18 cellular contexts compared by ENCODE assay signal in the genomic region with DNA sequence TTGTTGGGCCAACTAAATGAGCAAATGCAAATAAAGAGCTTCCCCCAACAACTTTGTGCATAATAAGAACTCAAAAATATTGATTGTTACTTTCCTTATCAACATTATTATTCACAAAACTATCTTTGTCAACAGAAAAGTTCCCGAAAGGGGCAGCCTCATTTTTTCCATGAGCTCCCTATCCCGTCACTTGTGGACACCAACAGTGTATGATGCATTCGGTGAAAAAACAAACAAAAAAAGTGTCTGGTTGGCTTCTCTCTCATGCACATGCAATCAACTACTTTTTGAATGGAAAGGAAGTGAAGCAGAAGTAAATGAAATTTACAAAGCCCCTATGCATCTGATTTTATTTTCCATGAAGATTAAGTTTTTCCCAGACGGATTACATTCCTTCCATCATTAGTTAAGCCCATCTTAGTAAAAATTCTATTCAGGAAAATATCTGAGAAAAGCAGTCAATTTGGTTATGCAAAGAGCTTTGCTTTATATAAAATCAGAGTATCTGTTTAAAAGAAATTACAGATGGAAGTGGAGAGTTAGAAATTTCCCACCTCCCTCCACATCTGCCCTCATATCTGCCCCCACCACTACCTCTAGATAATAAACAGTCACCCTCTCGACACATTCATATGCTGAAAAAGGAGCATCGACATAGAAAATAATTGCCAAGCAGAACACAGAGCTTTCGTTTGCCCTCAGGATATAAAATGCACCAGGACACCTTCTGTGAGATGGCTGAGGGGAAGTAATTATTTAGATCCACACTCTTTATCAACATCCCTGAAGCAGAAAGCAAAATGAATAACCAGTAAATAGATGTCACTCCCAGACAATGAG.
"Had no signal": no experiment of that assay in that cellular context is flagged by ENCODE, and none has a peak within 500 bp of the region (broad histone marks: within the 10 kb centered on the region; RNA-seq: fewer than 3 reads in every experiment).

No MANE protein-coding gene starts in this region.

- ATAC-seq: gastroesophageal sphincter, heart left ventricle, left lung, upper lobe of right lung had no signal

- H3K27me3 Mint-ChIP-seq: activated B cell treated with CpG ODN at 0.5 μM for 24 hours; activated CD4-positive, alpha-beta memory T cell treated with anti-CD3 and anti-CD28 coated beads, Interleukin-2, amount 10 ng/mL, durations not matched to agents 7 days and 5 days had no signal

- H3K4me1 Mint-ChIP-seq: activated B cell treated with CpG ODN at 0.5 μM for 24 hours; activated CD4-positive, alpha-beta memory T cell treated with anti-CD3 and anti-CD28 coated beads, Interleukin-2, amount 10 ng/mL, durations not matched to agents 7 days and 5 days had no signal

- H3K4me3 ChIP-seq: gastroesophageal sphincter, heart left ventricle, left lung, upper lobe of right lung had no signal

- H3K4me1 ChIP-seq: gastroesophageal sphincter, left lung, upper lobe of right lung had no signal

- H3K27me3 ChIP-seq: gastroesophageal sphincter, heart left ventricle, left lung, upper lobe of right lung had no signal

- H3K9me3 ChIP-seq: gastroesophageal sphincter, heart left ventricle, left lung, upper lobe of right lung had no signal

- H3K27ac ChIP-seq: epithelial cell of prostate, gastroesophageal sphincter, heart left ventricle, left lung, upper lobe of right lung had no signal

- H3K9me3 Mint-ChIP-seq: activated B cell treated with CpG ODN at 0.5 μM for 24 hours, brain had no signal

- H3K27ac Mint-ChIP-seq: activated B cell treated with CpG ODN at 0.5 μM for 24 hours; activated CD4-positive, alpha-beta memory T cell treated with anti-CD3 and anti-CD28 coated beads, Interleukin-2, amount 10 ng/mL, durations not matched to agents 7 days and 5 days; activated naive CD4-positive, alpha-beta T cell treated with anti-CD3 and anti-CD28 coated beads for 36 hours had no signal

- DNase-seq: activated B cell treated with CpG ODN at 0.5 μM for 24 hours; activated CD4-positive, alpha-beta memory T cell treated with anti-CD3 and anti-CD28 coated beads, Interleukin-2, amount 10 ng/mL, durations not matched to agents 7 days and 5 days; activated CD4-positive, alpha-beta T cell treated with anti-CD3 and anti-CD28 coated beads for 4 hours; activated naive CD4-positive, alpha-beta T cell treated with anti-CD3 and anti-CD28 coated beads for 36 hours; activated T-cell treated with anti-CD3 and anti-CD28 coated beads, Interleukin-2, amount 50 U/mL, for 1 hour; caudate nucleus; heart left ventricle; left lung; occipital lobe; retina; stimulated activated CD4-positive, alpha-beta T cell treated with anti-CD3 and anti-CD28 coated beads, Interleukin-12 subunit alpha, Interleukin-12 subunit beta, amount 100 ng/mL, for 4 hours; stimulated activated CD4-positive, alpha-beta T cell treated with anti-CD3 and anti-CD28 coated beads, Interleukin-1b, Interleukin-23, amount 100 ng/mL, for 48 hours; stimulated activated CD8-positive, alpha-beta memory T cell treated with anti-CD3 and anti-CD28 coated beads, Interleukin-4, amount 100 ng/mL, for 48 hours; stimulated activated naive CD4-positive, alpha-beta T cell; upper lobe of right lung had no signal

- H3K4me3 Mint-ChIP-seq: activated B cell treated with CpG ODN at 0.5 μM for 24 hours; activated CD4-positive, alpha-beta memory T cell treated with anti-CD3 and anti-CD28 coated beads, Interleukin-2, amount 10 ng/mL, durations not matched to agents 7 days and 5 days; activated naive CD4-positive, alpha-beta T cell treated with anti-CD3 and anti-CD28 coated beads for 36 hours had no signal

- H3K36me3 ChIP-seq: gastroesophageal sphincter, heart left ventricle, left lung, upper lobe of right lung had no signal

- H3K36me3 Mint-ChIP-seq: brain had no signal
